Comparison of ENCODE assay signal across 26 cellular contexts in genomic region chr14:101446387-101446969, GRCh38.
"Had no signal": no experiment of that assay in that cellular context is flagged by ENCODE, and none has a peak within 500 bp of the region (broad histone marks: within the 10 kb centered on the region; RNA-seq: fewer than 3 reads in every experiment).

No MANE protein-coding gene starts in this region.

- H3K27me3 ChIP-seq: SJSA1 had no signal

- H3K27ac ChIP-seq: breast epithelium, SJSA1 had no signal

- DNase-seq: activated CD4-positive, alpha-beta memory T cell treated with anti-CD3 and anti-CD28 coated beads for 36 hours; activated CD4-positive, alpha-beta T cell treated with anti-CD3 and anti-CD28 coated beads for 48 hours; activated CD4-positive, CD25-positive, alpha-beta regulatory T cell treated with anti-CD3 and anti-CD28 coated beads, Interleukin-2, amount 50 U/mL, for 72 hours; activated gamma-delta T cell treated with Interleukin-2 at 50 U/mL for 16 hours; activated naive CD4-positive, alpha-beta T cell treated with anti-CD3 and anti-CD28 coated beads, Interleukin-2, amount 10 ng/mL, durations not matched to agents 7 days and 5 days; activated naive CD8-positive, alpha-beta T cell treated with anti-CD3 and anti-CD28 coated beads, Interleukin-2, amount 10 ng/mL, durations not matched to agents 7 days and 5 days; activated T-cell treated with anti-CD3 and anti-CD28 coated beads, Interleukin-2, amount 50 U/mL, for 72 hours; aorta; caudate nucleus; Karpas-422; MM.1S; NCI-H1105; NCI-H1436; NCI-H1694 treated with DMSO at 0.1 percent for 48 hours; NCI-H2029 treated with DMSO at 0.1 percent for 48 hours; NCI-H345; NCI-H510A; NCI-H526 treated with DMSO at 0.1 percent for 48 hours; PC-3; SHP77; SW 1271 had no signal

- H3K36me3 ChIP-seq: breast epithelium, SJSA1 had no signal

- ATAC-seq: activated T-cell treated with anti-CD3 and anti-CD28 coated beads, Interleukin-2, amount 50 U/mL, for 72 hours; K562; PC-3; SK-N-SH treated with all-trans-retinoic acid at 6 μM for 48 hours; WTC11 had no signal

- H3K4me1 ChIP-seq: breast epithelium, SJSA1 had no signal

- H3K4me3 ChIP-seq: breast epithelium, K562, SJSA1 had no signal

- H3K9me3 ChIP-seq: breast epithelium, SJSA1 had no signal
